In the genomic region with DNA sequence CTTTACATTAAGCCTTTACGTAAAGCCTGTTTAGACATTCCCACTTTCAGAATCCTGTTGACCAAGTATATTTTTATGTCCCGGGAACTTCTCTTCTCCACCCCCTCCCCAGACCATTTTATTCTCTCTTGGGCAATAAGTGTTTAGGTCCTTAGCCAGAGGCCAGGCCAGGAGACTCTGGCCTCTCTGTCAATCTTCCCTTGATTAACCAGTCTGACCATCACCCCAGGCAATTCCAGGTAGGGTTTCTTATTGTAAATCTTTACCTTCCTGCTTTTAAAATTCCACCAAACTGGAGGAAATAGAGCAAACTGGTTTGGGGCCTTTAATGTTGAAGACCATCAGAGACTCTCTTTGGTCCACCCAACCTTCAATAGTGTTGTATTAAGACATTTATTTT, we compare ENCODE assay signal across 6 cellular contexts. TPM values are rescaled to one million over a fixed set of nuclear protein-coding genes. Genes with fewer than 3 reads are reported as not detected.
"Had no signal": no experiment of that assay in that cellular context is flagged by ENCODE, and none has a peak within 500 bp of the region (broad histone marks: within the 10 kb centered on the region; RNA-seq: fewer than 3 reads in every experiment).

No MANE protein-coding gene starts in this region.

- H2AFZ ChIP-seq: GM23338 had no signal

- H3K4me2 ChIP-seq: GM23338 had no signal

- H3K4me3 ChIP-seq: GM23338, K562 had no signal

- H3K4me3 Mint-ChIP-seq: GM23338, H9 had no signal

- H3K27ac Mint-ChIP-seq: GM23338, H9 had no signal

- DNase-seq: H9, HCEC 1CT, IMR-90 had no signal

- ATAC-seq: GM23338, K562 had no signal

RNA-seq across cellular contexts. Expression of a gene that starts 49.2 kb away (rescaled TPM):
- total RNA-seq: H9, HT-29, IMR-90 had no signal
- polyA plus RNA-seq: IMR-90 had no signal
